ENCODE assay signal across 9 cellular contexts in the genomic region with DNA sequence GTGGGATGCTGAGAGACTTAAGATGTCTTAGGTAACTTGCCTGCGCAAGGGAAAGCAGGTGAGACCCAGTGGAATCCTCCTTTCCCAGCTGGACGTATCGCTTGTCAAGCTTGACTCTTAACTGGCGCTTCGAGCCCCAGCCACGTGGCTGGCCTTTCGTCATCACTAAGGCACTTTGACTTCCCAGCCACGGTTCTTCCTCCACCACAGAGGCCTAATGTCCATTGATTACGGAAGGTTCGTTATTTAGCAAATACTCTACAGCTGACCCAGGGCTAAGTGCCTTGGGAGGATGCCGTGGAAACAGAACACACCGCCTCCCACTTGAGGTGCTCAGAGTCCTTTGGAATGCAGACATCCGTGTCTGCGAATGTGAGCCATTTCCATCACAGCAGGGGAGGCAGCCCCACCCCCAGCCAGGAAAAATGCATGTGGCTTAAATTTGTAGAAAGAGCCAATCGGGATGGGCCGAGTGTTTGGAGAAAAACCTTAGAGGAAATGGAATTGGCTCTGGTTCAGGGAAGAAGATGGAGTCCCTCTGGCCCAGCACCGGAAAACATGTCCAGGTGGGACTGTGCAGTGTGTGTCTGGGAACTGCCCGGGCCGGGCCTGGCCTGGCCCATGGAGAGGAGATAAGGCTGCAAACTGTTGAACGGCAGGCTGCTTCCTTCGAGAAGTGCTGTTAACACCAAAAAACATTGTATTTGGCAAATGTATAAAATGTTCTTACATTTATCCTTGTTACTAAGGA.
A peak's percentile ranks its signal among the peaks of the same experiment; 100 is the strongest.
DNase-seq lines count a peak whose midpoint lies in the region; ATAC-seq and TF ChIP-seq lines count a peak whose summit lies in the region.
"Had no signal": no experiment of that assay in that cellular context is flagged by ENCODE, and none has a peak within 500 bp of the region (broad histone marks: within the 10 kb centered on the region; RNA-seq: fewer than 3 reads in every experiment).

No MANE protein-coding gene starts in this region.

- H3K9me3 Mint-ChIP-seq in type B pancreatic cell = no peaks in the 10 kb centered on the region

- peak; percentile 27 for DNase-seq in SKM-1 treated with dmso at 0.1 percent for 144 hours (lab: John Stamatoyannopoulos, UW; ENCODE audit: unreplicated experiment)
- DNase-seq in SKM-1 (lab: John Stamatoyannopoulos, UW; ENCODE audit: unreplicated experiment) = no peak
- peak; percentile 43 to 72 for DNase-seq in NCI-H187 (lab: John Stamatoyannopoulos, UW)
- peak; percentile 26 for DNase-seq in fibroblast of mammary gland (ENCODE audit: low read depth)
- no peak for DNase-seq in type B pancreatic cell (ENCODE audit: extremely low spot score, unreplicated experiment)
- no peak for DNase-seq in ACHN
- DNase-seq: NCI-H1048 had no signal

- H3K4me1 Mint-ChIP-seq in type B pancreatic cell (ENCODE audit: unreplicated experiment) = peaks cover 51% of the 10 kb centered on the region

- H3K36me3 Mint-ChIP-seq in type B pancreatic cell = no peaks in the 10 kb centered on the region

- H3K4me3 ChIP-seq in fibroblast of mammary gland (ENCODE audit: control insufficient read depth, low read depth, low read length) = no peak overlapping the region
- H3K4me3 ChIP-seq in skin epidermis = no peak overlapping the region

- peak overlapping the region in 13 of 21 experiments; percentile 24 to 95 (median 79) for H3K27ac ChIP-seq in skin epidermis

- no peak for ATAC-seq in HG03139 (IDR thresholded peaks at IDR 0.05; ENCODE audit: unreplicated experiment)

- peaks cover 13% of the 10 kb centered on the region for H3K27me3 Mint-ChIP-seq in type B pancreatic cell

- TF ChIP-seq CTCF in fibroblast of mammary gland (conservative IDR thresholded peaks at IDR 0.05; ENCODE audit: control insufficient read depth, insufficient read depth, low read depth, low read length) = no peak
- no peak for TF ChIP-seq CTCF in type B pancreatic cell (conservative IDR thresholded peaks at IDR 0.05)

- H3K4me3 Mint-ChIP-seq in type B pancreatic cell = no peak overlapping the region

- in situ Hi-C loops in ACHN (cut with HindIII; ENCODE audit: low pct_ligation_motif_present, low pct_unique_long_range_greater_than_20kb, low sequenced_read_pairs) = no loop called here

- H3K27ac Mint-ChIP-seq in type B pancreatic cell = no peak overlapping the region

Comparison
In these comparisons a context has a peak if more than half of its experiments do, and no peak if none do; other contexts are left out.
1. DNase-seq: peak in SKM-1 treated with dmso at 0.1 percent for 144 hours (single experiment), NCI-H187 (2 of 2) and fibroblast of mammary gland (single experiment); none in SKM-1 (single experiment), type B pancreatic cell (single experiment) and ACHN (single experiment).